Comparison of ENCODE assay signal across 8 cellular contexts in the genomic region with DNA sequence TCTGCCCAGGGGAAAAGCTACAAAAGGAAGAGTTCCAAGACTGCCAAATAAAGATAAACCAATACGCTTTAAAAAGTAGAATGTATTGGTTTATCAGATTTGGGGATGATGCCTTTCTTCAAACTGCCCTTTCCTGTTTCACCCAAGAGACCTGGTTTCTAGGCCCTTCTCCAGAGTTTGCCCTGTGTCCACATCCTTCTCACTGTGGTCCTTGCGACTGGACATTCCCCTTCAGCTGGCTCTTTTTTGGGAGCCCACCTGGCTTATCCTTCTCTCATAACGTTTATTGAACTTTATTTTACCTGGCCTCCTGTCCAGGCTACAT. TPM values are rescaled to one million over a fixed set of nuclear protein-coding genes. Genes with fewer than 3 reads are reported as not detected.
DNase-seq lines count a peak whose midpoint lies in the region; ATAC-seq and TF ChIP-seq lines count a peak whose summit lies in the region.

No MANE protein-coding gene starts in this region.

- TF ChIP-seq POLR2A in NB4 (IDR thresholded peaks at IDR 0.05; ENCODE audit: extremely low read depth, insufficient read length), result no peak

- H3K4me3 ChIP-seq in BE2C (ENCODE audit: low read depth, low read length), result peak overlapping the region; percentile 67
- peak overlapping the region; percentile 71 for H3K4me3 ChIP-seq in NB4 (ENCODE audit: low read depth, low read length)
- H3K4me3 ChIP-seq in effector memory CD4-positive, alpha-beta T cell (ENCODE audit: insufficient read depth, low read depth, low read length, poor library complexity, severe bottlenecking), result peak overlapping the region; percentile 82

- H3K27ac ChIP-seq in effector memory CD4-positive, alpha-beta T cell (ENCODE audit: insufficient read depth, low read length, poor library complexity, severe bottlenecking), result peak overlapping the region; percentile 90

- no peak for TF ChIP-seq CTCF in BE2C (IDR thresholded peaks at IDR 0.05; ENCODE audit: low read depth, low read length)
- TF ChIP-seq CTCF in NB4 (IDR thresholded peaks at IDR 0.05; ENCODE audit: low read depth, low read length), result no peak
- TF ChIP-seq CTCF in nephron progenitor cell (IDR thresholded peaks at IDR 0.05), result no peak
- TF ChIP-seq CTCF in omental fat pad (IDR thresholded peaks at IDR 0.05), result no peak

- no peak for ATAC-seq in omental fat pad (ENCODE audit: low FRiP score)
- no peak for ATAC-seq in GM21825 (IDR thresholded peaks at IDR 0.05; ENCODE audit: unreplicated experiment)

- no peaks in the 10 kb centered on the region for H3K9me3 Mint-ChIP-seq in nephron progenitor cell

- H3K4me3 Mint-ChIP-seq in nephron progenitor cell, result peak overlapping the region; percentile 88

- no peaks in the 10 kb centered on the region for H3K27me3 Mint-ChIP-seq in nephron progenitor cell (ENCODE audit: low read depth, poor library complexity)

- no peaks in the 10 kb centered on the region for H3K36me3 ChIP-seq in BE2C
- H3K36me3 ChIP-seq in effector memory CD4-positive, alpha-beta T cell (ENCODE audit: control insufficient read depth, insufficient read depth, low read length), result peaks cover 16% of the 10 kb centered on the region

- peaks cover 9% of the 10 kb centered on the region for H3K36me3 Mint-ChIP-seq in nephron progenitor cell (ENCODE audit: low read depth)

- peak overlapping the region; percentile 83 for H3K27ac Mint-ChIP-seq in nephron progenitor cell

- no peak for DNase-seq in BE2C
- DNase-seq in NB4 (ENCODE audit: low read depth), result no peak
- no peak for DNase-seq in effector memory CD4-positive, alpha-beta T cell
- no peak for DNase-seq in nephron progenitor cell
- no peak for DNase-seq in omental fat pad (ENCODE audit: low spot score)
- DNase-seq in NAMALWA (ENCODE audit: low spot score), result no peak
- no peak for DNase-seq in HT-29 (ENCODE audit: low spot score)

- H3K9me3 ChIP-seq in BE2C, result no peaks in the 10 kb centered on the region
- H3K9me3 ChIP-seq in effector memory CD4-positive, alpha-beta T cell (ENCODE audit: control insufficient read depth, low read length), result no peaks in the 10 kb centered on the region

- H3K27me3 ChIP-seq in BE2C, result no peaks in the 10 kb centered on the region
- no peaks in the 10 kb centered on the region for H3K27me3 ChIP-seq in effector memory CD4-positive, alpha-beta T cell (replicated peaks; ENCODE audit: control insufficient read depth, insufficient read depth, low read length, poor library complexity, severe bottlenecking)

- no peaks in the 10 kb centered on the region for H3K4me1 ChIP-seq in BE2C
- peaks cover 11% of the 10 kb centered on the region for H3K4me1 ChIP-seq in effector memory CD4-positive, alpha-beta T cell (ENCODE audit: control insufficient read depth, insufficient read depth, low read length, poor library complexity, severe bottlenecking)

- H3K4me1 Mint-ChIP-seq in nephron progenitor cell, result peaks cover 29% of the 10 kb centered on the region

RNA-seq across cellular contexts. Expression of gene CZIB, which starts 0.5 kb away (rescaled TPM):
- 66.7 TPM for polyA plus RNA-seq in BE2C (2012; ENCODE audit: insufficient read depth, insufficient read length, low read depth)
- total RNA-seq in omental fat pad, result 10 to 100 TPM; 43.1 to 74.4 (median 62.3) TPM
- 34.4 and 39.1 TPM in 2 replicates for total RNA-seq in HT-29 (2014; rRNA removed; shearing (Covaris generic))

RNA-seq across cellular contexts. Expression of gene MAGOH, which starts 17.4 kb away (rescaled TPM):
- polyA plus RNA-seq in BE2C (2012; ENCODE audit: insufficient read depth, insufficient read length, low read depth), result 81.9 TPM
- 10 to 100 TPM; 20.3 to 46.7 (median 26.8) TPM for total RNA-seq in omental fat pad
- total RNA-seq in HT-29 (2014; rRNA removed; shearing (Covaris generic)), result 42.5 and 44.1 TPM in 2 replicates

RNA-seq across cellular contexts. Expression of gene CPT2, which starts 24.3 kb away (rescaled TPM):
- 3.5 TPM for polyA plus RNA-seq in BE2C (2012; ENCODE audit: insufficient read depth, insufficient read length, low read depth)
- 10 to 100 TPM; 11.4 to 30.4 (median 17.6) TPM for total RNA-seq in omental fat pad
- 21.4 and 25.1 TPM in 2 replicates for total RNA-seq in HT-29 (2014; rRNA removed; shearing (Covaris generic))
